Comparison of ENCODE assay signal across 30 cellular contexts in genomic region chr11:92607969-92608711, GRCh38.
"Had no signal": no experiment of that assay in that cellular context is flagged by ENCODE, and none has a peak within 500 bp of the region (broad histone marks: within the 10 kb centered on the region; RNA-seq: fewer than 3 reads in every experiment).

No MANE protein-coding gene starts in this region.

- FAIRE-seq: astrocyte, TTC549 had no signal

- H3K27ac ChIP-seq: PC-9, VCaP had no signal

- H2AFZ ChIP-seq: PC-9 had no signal

- H3K4me1 Mint-ChIP-seq: activated CD4-positive, alpha-beta memory T cell treated with anti-CD3 and anti-CD28 coated beads, Interleukin-2, amount 10 ng/mL, durations not matched to agents 7 days and 5 days; activated CD4-positive, alpha-beta T cell treated with anti-CD3 and anti-CD28 coated beads, Interleukin-2, amount 10 ng/mL, durations not matched to agents 7 days and 5 days; activated T-helper 17 cell treated with anti-CD3 and anti-CD28 coated beads, Interleukin-2, amount 50 U/mL, for 72 hours; central memory CD8-positive, alpha-beta T cell; T-helper 17 cell had no signal

- H3K9me3 ChIP-seq: MG63 had no signal

- DNase-seq: activated CD4-positive, alpha-beta memory T cell treated with anti-CD3 and anti-CD28 coated beads, Interleukin-2, amount 10 ng/mL, durations not matched to agents 7 days and 5 days; activated CD4-positive, alpha-beta T cell treated with anti-CD3 and anti-CD28 coated beads, Interleukin-2, amount 10 ng/mL, durations not matched to agents 7 days and 5 days; activated CD4-positive, CD25-positive, alpha-beta regulatory T cell; activated gamma-delta T cell; activated naive CD4-positive, alpha-beta T cell treated with anti-CD3 and anti-CD28 coated beads for 36 hours; activated T-cell treated with anti-CD3 and anti-CD28 coated beads for 4 hours; activated T-cell treated with anti-CD3 and anti-CD28 coated beads, Interleukin-2, amount 50 U/mL, for 48 hours; amygdala; cortex of kidney; MG63; MV-4-11; NCI-H1092 treated with DMSO at 0.1 percent for 48 hours; NCI-H1436; NCI-H1694 treated with DMSO at 0.1 percent for 48 hours; NCI-H2029 treated with DMSO at 0.1 percent for 48 hours; NCI-H446; NCI-H524; NCI-H82; NK-92 treated with Interleukin-12 subunit alpha and Interleukin-12 subunit beta, amount 100 ng/mL, for 24 hours; PC-9; SHP77 treated with DMSO at 0.1 percent for 48 hours; T-helper 17 cell; T-helper 9 cell had no signal

- H3K36me3 ChIP-seq: MG63 had no signal

- H3K4me3 Mint-ChIP-seq: activated CD4-positive, alpha-beta memory T cell treated with anti-CD3 and anti-CD28 coated beads, Interleukin-2, amount 10 ng/mL, durations not matched to agents 7 days and 5 days; activated CD4-positive, alpha-beta T cell treated with anti-CD3 and anti-CD28 coated beads, Interleukin-2, amount 10 ng/mL, durations not matched to agents 7 days and 5 days; activated naive CD4-positive, alpha-beta T cell treated with anti-CD3 and anti-CD28 coated beads for 36 hours; activated naive CD8-positive, alpha-beta T cell; activated T-helper 17 cell treated with anti-CD3 and anti-CD28 coated beads, Interleukin-2, amount 50 U/mL, for 72 hours; brain; central memory CD8-positive, alpha-beta T cell; T-helper 17 cell had no signal

- H3K27ac Mint-ChIP-seq: activated CD4-positive, alpha-beta memory T cell treated with anti-CD3 and anti-CD28 coated beads, Interleukin-2, amount 10 ng/mL, durations not matched to agents 7 days and 5 days; activated CD4-positive, alpha-beta T cell treated with anti-CD3 and anti-CD28 coated beads, Interleukin-2, amount 10 ng/mL, durations not matched to agents 7 days and 5 days; activated naive CD4-positive, alpha-beta T cell treated with anti-CD3 and anti-CD28 coated beads for 36 hours; activated naive CD8-positive, alpha-beta T cell; activated T-helper 17 cell treated with anti-CD3 and anti-CD28 coated beads, Interleukin-2, amount 50 U/mL, for 72 hours; brain; T-helper 17 cell had no signal

- H3K4me2 ChIP-seq: PC-9 had no signal

- H3K9me3 Mint-ChIP-seq: activated CD4-positive, alpha-beta memory T cell treated with anti-CD3 and anti-CD28 coated beads, Interleukin-2, amount 10 ng/mL, durations not matched to agents 7 days and 5 days; activated CD4-positive, alpha-beta T cell treated with anti-CD3 and anti-CD28 coated beads, Interleukin-2, amount 10 ng/mL, durations not matched to agents 7 days and 5 days; activated naive CD4-positive, alpha-beta T cell treated with anti-CD3 and anti-CD28 coated beads for 36 hours; activated T-helper 17 cell treated with anti-CD3 and anti-CD28 coated beads, Interleukin-2, amount 50 U/mL, for 72 hours; brain had no signal

- ATAC-seq: activated T-helper 17 cell treated with anti-CD3 and anti-CD28 coated beads, Interleukin-2, amount 50 U/mL, for 72 hours; T-helper 17 cell had no signal

- H3K27me3 ChIP-seq: MG63 had no signal

- H3K4me3 ChIP-seq: MG63, PC-9 had no signal

- H3K36me3 Mint-ChIP-seq: activated naive CD8-positive, alpha-beta T cell; brain had no signal

- H3K27me3 Mint-ChIP-seq: activated CD4-positive, alpha-beta memory T cell treated with anti-CD3 and anti-CD28 coated beads, Interleukin-2, amount 10 ng/mL, durations not matched to agents 7 days and 5 days; activated CD4-positive, alpha-beta T cell treated with anti-CD3 and anti-CD28 coated beads, Interleukin-2, amount 10 ng/mL, durations not matched to agents 7 days and 5 days; activated naive CD8-positive, alpha-beta T cell; activated T-helper 17 cell treated with anti-CD3 and anti-CD28 coated beads, Interleukin-2, amount 50 U/mL, for 72 hours; brain; central memory CD8-positive, alpha-beta T cell; T-helper 17 cell had no signal
